In genomic region chr4:150562751-150563150, GRCh38 we compare ENCODE assay signal across 29 cellular contexts. TPM values are rescaled to one million over a fixed set of nuclear protein-coding genes. Genes with fewer than 3 reads are reported as not detected.
"Had no signal": no experiment of that assay in that cellular context is flagged by ENCODE, and none has a peak within 500 bp of the region (broad histone marks: within the 10 kb centered on the region; RNA-seq: fewer than 3 reads in every experiment).

No MANE protein-coding gene starts in this region.

- H3K9me3 ChIP-seq: stomach, suprapubic skin, testis, thyroid gland, tibial artery, upper lobe of left lung, upper lobe of right lung, uterus, vagina had no signal

- DNase-seq: stimulated activated CD4-positive, alpha-beta T cell treated with anti-CD3 and anti-CD28 coated beads, Interleukin-2, amount 100 ng/mL, for 48 hours; stimulated activated CD4-positive, alpha-beta T cell treated with anti-CD3 and anti-CD28 coated beads, Interleukin-4, amount 100 ng/mL, for 1 hour; stimulated activated CD4-positive, alpha-beta T cell treated with anti-CD3 and anti-CD28 coated beads, Interleukin-4, amount 100 ng/mL, for 24 hours; stimulated activated CD4-positive, alpha-beta T cell treated with anti-CD3 and anti-CD28 coated beads, Interleukin-4, amount 100 ng/mL, for 4 hours; stimulated activated CD8-positive, alpha-beta memory T cell treated with anti-CD3 and anti-CD28 coated beads, Interleukin-4, amount 100 ng/mL, for 48 hours; stimulated activated naive B cell treated with anti-CD40 and anti-IgM and Interleukin-4, amounts not matched to agents 10 μg/mL and 1 μg/mL and 100 μg/mL, for 72 hours; stimulated activated naive CD4-positive, alpha-beta T cell; stimulated activated naive CD4-positive, alpha-beta T cell treated with Interleukin-2 at 50 U/mL for 16 hours; stimulated activated naive CD8-positive, alpha-beta T cell treated with anti-CD3 and anti-CD28 coated beads, Interleukin-15, amount 100 ng/mL, for 72 hours; stimulated activated naive CD8-positive, alpha-beta T cell treated with anti-CD3 and anti-CD28 coated beads, Interleukin-15, Interleukin-2, amounts not matched to agents 100 U/mL and 50 U/mL, for 24 hours; stomach; substantia nigra; testis; thyroid gland; tibial artery; transverse colon; upper lobe of left lung; upper lobe of right lung; uterus had no signal

- H3K27me3 ChIP-seq: stomach, suprapubic skin, testis, thyroid gland, tibial artery, tibial nerve, transverse colon, upper lobe of left lung, upper lobe of right lung, uterus, vagina had no signal

- H3K36me3 ChIP-seq: suprapubic skin, thyroid gland, upper lobe of left lung, upper lobe of right lung, uterus, vagina had no signal

- H3K27ac ChIP-seq: stomach, suprapubic skin, testis, thoracic aorta, thyroid gland, tibial artery, tibial nerve, transverse colon, upper lobe of left lung, upper lobe of right lung, uterus, vagina had no signal

- FAIRE-seq: urothelium cell line had no signal

- ATAC-seq: stimulated activated effector memory CD8-positive, alpha-beta T cell treated with anti-CD3 and anti-CD28 coated beads, Interleukin-12 subunit alpha, Interleukin-12 subunit beta, amount 100 ng/mL, for 72 hours; stimulated activated memory B cell treated with anti-CD40 and anti-IgM and Interleukin-4, amounts not matched to agents 10 μg/mL and 1 μg/mL and 100 μg/mL, for 72 hours; stimulated activated naive B cell treated with anti-CD40 and anti-IgM and Interleukin-4, amounts not matched to agents 10 μg/mL and 1 μg/mL and 100 μg/mL, for 72 hours; stimulated activated naive CD8-positive, alpha-beta T cell treated with anti-CD3 and anti-CD28 coated beads, Interleukin-15, amount 100 ng/mL, for 72 hours; stimulated activated naive CD8-positive, alpha-beta T cell treated with anti-CD3 and anti-CD28 coated beads, Interleukin-15, Interleukin-2, amounts not matched to agents 100 U/mL and 50 U/mL, for 24 hours; upper lobe of right lung had no signal

- H3K4me3 ChIP-seq: stomach, suprapubic skin, testis, thoracic aorta, thyroid gland, tibial artery, tibial nerve, transverse colon, upper lobe of left lung, upper lobe of right lung, uterus, vagina had no signal

- H3K4me1 ChIP-seq: stomach, suprapubic skin, testis, thyroid gland, tibial artery, tibial nerve, transverse colon, upper lobe of left lung, upper lobe of right lung, uterus, vagina had no signal

RNA-seq across cellular contexts. Expression of gene MAB21L2, which starts 19.2 kb away (rescaled TPM):
- total RNA-seq: subcutaneous adipose tissue, suprapubic skin, temporal lobe, testis, upper lobe of left lung, upper lobe of right lung, ureter, uterus had no signal
